ENCODE assay signal across 8 cellular contexts in genomic region chr14:63470877-63471565, GRCh38.
DNase-seq lines count a peak whose midpoint lies in the region; ATAC-seq and TF ChIP-seq lines count a peak whose summit lies in the region.

No MANE protein-coding gene starts in this region.

- 58% methylated on average over 3 of the region's 3 CpGs for WGBS in liver

- TF ChIP-seq RAD21 in liver (IDR thresholded peaks at IDR 0.05): peak in 1 of 2 donors; percentile 4

- H3K27me3 ChIP-seq in liver (ENCODE audit: control insufficient read depth in 4 of 4, insufficient read depth in 4 of 4, low read length in 3 of 4): no peaks in the 10 kb centered on the region

- no peaks in the 10 kb centered on the region for H3K36me3 ChIP-seq in liver (ENCODE audit: control insufficient read depth in 4 of 4, insufficient read depth in 3 of 4, low read depth in 1 of 4, low read length in 3 of 4)

- peaks cover 3% of the 10 kb centered on the region for H3K36me3 Mint-ChIP-seq in activated B cell treated with CpG ODN at 0.5 μM for 24 hours (ENCODE audit: low read depth)

- peak; percentile 69 for DNase-seq in DMS53 (lab: John Stamatoyannopoulos, UW)
- DNase-seq in activated B cell treated with CpG ODN at 0.5 μM for 24 hours: no peak
- no peak for DNase-seq in NCI-H1048 (lab: John Stamatoyannopoulos, UW)
- DNase-seq in effector CD8-positive, alpha-beta T cell (lab: John Stamatoyannopoulos, UW): no peak
- no peak for DNase-seq in NK-92 treated with Interleukin-12 subunit alpha and Interleukin-12 subunit beta, amount 100 ng/mL, for 24 hours (lab: John Stamatoyannopoulos, UW)

- CTCF ChIA-PET in activated B cell treated with CpG ODN at 0.5 μM for 24 hours (lab: Charles Lee): no interaction called here

- TF ChIP-seq CTCF in activated B cell treated with CpG ODN at 0.5 μM for 24 hours (IDR thresholded peaks at IDR 0.05) (no peak), liver (IDR thresholded peaks at IDR 0.05; ENCODE audit: low read depth, low read length, missing input control) (no peak)

- POLR2A ChIA-PET in activated B cell treated with CpG ODN at 0.5 μM for 24 hours (lab: Charles Lee): no interaction called here

- no peaks in the 10 kb centered on the region for H3K27me3 Mint-ChIP-seq in activated B cell treated with CpG ODN at 0.5 μM for 24 hours

- H3K27ac ChIP-seq in liver (ENCODE audit: low read depth in 1 of 2, low read length in 2 of 2): peak overlapping the region; percentile 76 to 87

- ATAC-seq in GM19467 (IDR thresholded peaks at IDR 0.05; ENCODE audit: unreplicated experiment) (peak; percentile 78), HG03439 (IDR thresholded peaks at IDR 0.05; ENCODE audit: unreplicated experiment) (peak; percentile 89), activated B cell treated with CpG ODN at 0.5 μM for 24 hours (ENCODE audit: low read depth) (peak; percentile 71)

- H3K4me1 ChIP-seq in liver (ENCODE audit: control insufficient read depth in 4 of 4, insufficient read depth in 4 of 4, low read length in 3 of 4): peaks cover 6 to 25% (median 16%) of the 10 kb centered on the region in 4 donors

- no peaks in the 10 kb centered on the region for H3K9me3 Mint-ChIP-seq in activated B cell treated with CpG ODN at 0.5 μM for 24 hours

- intact Hi-C loops in activated B cell treated with CpG ODN at 0.5 μM for 24 hours (cut with micrococcal nuclease): loop anchor here (2.0 to 10.0 kb wide), 2 partner anchors 72 to 1034 kb away; partner anchors contain the start of genes PPP2R5E, ZBTB1 and ZBTB25

- no peak overlapping the region for H3K9ac ChIP-seq in liver (ENCODE audit: low read depth in 1 of 2, low read length in 2 of 2)

- H3K4me1 Mint-ChIP-seq in activated B cell treated with CpG ODN at 0.5 μM for 24 hours: peaks cover 39% of the 10 kb centered on the region

- H3K4me3 Mint-ChIP-seq in activated B cell treated with CpG ODN at 0.5 μM for 24 hours: no peak overlapping the region

- peak overlapping the region; percentile 30 for H3K27ac Mint-ChIP-seq in activated B cell treated with CpG ODN at 0.5 μM for 24 hours

- H3K9me3 ChIP-seq in liver (ENCODE audit: control insufficient read depth in 4 of 4, low read length in 3 of 4): no peaks in the 10 kb centered on the region

- no peak overlapping the region for H3K4me3 ChIP-seq in liver (ENCODE audit: low read depth in 1 of 3, low read length in 3 of 3)

TF ChIP-seq in liver, 16 proteins besides CTCF, POLR2A, EP300 and RAD21:
- TF ChIP-seq FOXA1 (IDR thresholded peaks at IDR 0.05) (peak; percentile 76), GABPA (IDR thresholded peaks at IDR 0.05 in 1 of 2, conservative IDR thresholded peaks at IDR 0.05 in 1 of 2) (peak in 1 of 2 donors; percentile 40), ATF3 (IDR thresholded peaks at IDR 0.05) (peak; percentile 86), YY1 (IDR thresholded peaks at IDR 0.05) (peak; percentile 23), MAX (IDR thresholded peaks at IDR 0.05) (peak; percentile 13), TAF1 (conservative IDR thresholded peaks at IDR 0.05) (no peak), NR2F2 (IDR thresholded peaks at IDR 0.05) (no peak), REST (IDR thresholded peaks at IDR 0.05) (peak; percentile 13), RXRA (IDR thresholded peaks at IDR 0.05) (peak; percentile 50 to 53), HNF4A (conservative IDR thresholded peaks at IDR 0.05) (peak; percentile 45 to 46), HNF4G (IDR thresholded peaks at IDR 0.05) (no peak), ZBTB33 (IDR thresholded peaks at IDR 0.05) (no peak), FOXA2 (IDR thresholded peaks at IDR 0.05) (peak; percentile 92), EGR1 (IDR thresholded peaks at IDR 0.05; ENCODE audit: low read depth in 2 of 2) (no peak), JUND (IDR thresholded peaks at IDR 0.05) (peak; percentile 97 to 98), SP1 (IDR thresholded peaks at IDR 0.05) (peak; percentile 58)
TF ChIP-seq in liver: peak in this region for 11.
